In genomic region chr13:21297452-21297851, GRCh38 we compare ENCODE assay signal across 8 cellular contexts.
DNase-seq lines count a peak whose midpoint lies in the region; TF ChIP-seq lines count a peak whose summit lies in the region.

No MANE protein-coding gene starts in this region.

- H3K4me3 ChIP-seq in epithelial cell of proximal tubule (ENCODE audit: low read depth, low read length) (peak overlapping the region; percentile 77), rectal smooth muscle tissue (ENCODE audit: low read length) (peak overlapping the region; percentile 85)

- H3K36me3 Mint-ChIP-seq in activated naive CD4-positive, alpha-beta T cell treated with anti-CD3 and anti-CD28 coated beads for 36 hours (ENCODE audit: low read depth): no peaks in the 10 kb centered on the region

- no peaks in the 10 kb centered on the region for H3K27me3 ChIP-seq in rectal smooth muscle tissue (ENCODE audit: control insufficient read depth, insufficient read depth, low read length)

- H3K9ac ChIP-seq in rectal smooth muscle tissue (ENCODE audit: low read length): no peak overlapping the region

- peak overlapping the region; percentile 67 for H3K27ac ChIP-seq in rectal smooth muscle tissue (ENCODE audit: low read depth, low read length)

- intact Hi-C loops in activated naive CD4-positive, alpha-beta T cell treated with anti-CD3 and anti-CD28 coated beads for 36 hours (cut with micrococcal nuclease): loop anchor here (1.0 to 10.0 kb wide), 8 partner anchors 47 to 803 kb away; partner anchors contain the start of gene FGF9

- H3K4me3 Mint-ChIP-seq in activated naive CD4-positive, alpha-beta T cell treated with anti-CD3 and anti-CD28 coated beads for 36 hours: peak overlapping the region; percentile 81

- H3K9me3 Mint-ChIP-seq in activated naive CD4-positive, alpha-beta T cell treated with anti-CD3 and anti-CD28 coated beads for 36 hours: no peaks in the 10 kb centered on the region

- H3K27ac Mint-ChIP-seq in activated naive CD4-positive, alpha-beta T cell treated with anti-CD3 and anti-CD28 coated beads for 36 hours: peak overlapping the region; percentile 10

- H3K4me1 ChIP-seq in rectal smooth muscle tissue (ENCODE audit: control insufficient read depth, insufficient read depth, low read length): no peaks in the 10 kb centered on the region

- peaks cover 20% of the 10 kb centered on the region for H3K4me1 Mint-ChIP-seq in activated naive CD4-positive, alpha-beta T cell treated with anti-CD3 and anti-CD28 coated beads for 36 hours (ENCODE audit: low read depth)

- CTCF ChIA-PET in activated naive CD4-positive, alpha-beta T cell treated with anti-CD3 and anti-CD28 coated beads for 36 hours (lab: Charles Lee): interaction anchor here (0.5 to 11.2 kb wide), 34 partner anchors 11 to 1497 kb away, joined by 3 to 223 read pairs (median 4); partner anchors contain the start of genes MICU2 and ZDHHC20

- no peak for DNase-seq in activated naive CD4-positive, alpha-beta T cell treated with anti-CD3 and anti-CD28 coated beads for 36 hours
- DNase-seq in activated naive CD4-positive, alpha-beta T cell (lab: John Stamatoyannopoulos, UW): no peak
- DNase-seq in RKO (ENCODE audit: low spot score) (peak; percentile 39), epithelial cell of proximal tubule (ENCODE audit: low read depth) (no peak), UCSD-AML1 (lab: John Stamatoyannopoulos, UW; ENCODE audit: unreplicated experiment) (no peak), HuH-7.5 (ENCODE audit: low spot score) (no peak), HK-2 (ENCODE audit: unreplicated experiment) (no peak)

- no peak for TF ChIP-seq CTCF in epithelial cell of proximal tubule (conservative IDR thresholded peaks at IDR 0.05; ENCODE audit: low read depth, low read length)

- H3K36me3 ChIP-seq in rectal smooth muscle tissue (ENCODE audit: control insufficient read depth, insufficient read depth, low read length): no peaks in the 10 kb centered on the region

- H3K27me3 Mint-ChIP-seq in activated naive CD4-positive, alpha-beta T cell treated with anti-CD3 and anti-CD28 coated beads for 36 hours (ENCODE audit: low read depth): no peaks in the 10 kb centered on the region
